In genomic region chr12:1365703-1366102, GRCh38 we compare ENCODE assay signal across 28 cellular contexts.
"Had no signal": no experiment of that assay in that cellular context is flagged by ENCODE, and none has a peak within 500 bp of the region (broad histone marks: within the 10 kb centered on the region; RNA-seq: fewer than 3 reads in every experiment).

No MANE protein-coding gene starts in this region.

- H3K4me3 Mint-ChIP-seq: natural killer cell; nephron; neural progenitor cell; stimulated activated effector memory CD8-positive, alpha-beta T cell treated with anti-CD3 and anti-CD28 coated beads, Interleukin-12 subunit alpha, Interleukin-12 subunit beta, amount 100 ng/mL, for 72 hours; stimulated activated naive B cell treated with anti-CD40 and anti-IgM and Interleukin-4, amounts not matched to agents 10 μg/mL and 1 μg/mL and 100 μg/mL, for 72 hours; stimulated activated naive CD8-positive, alpha-beta T cell treated with anti-CD3 and anti-CD28 coated beads, Interleukin-15, Interleukin-2, amounts not matched to agents 100 ng/mL and 50 ng/mL, for 24 hours had no signal

- ATAC-seq: natural killer cell; psoas muscle; right cardiac atrium; right lobe of liver; stimulated activated effector memory CD8-positive, alpha-beta T cell treated with anti-CD3 and anti-CD28 coated beads, Interleukin-12 subunit alpha, Interleukin-12 subunit beta, amount 100 ng/mL, for 72 hours; stimulated activated naive B cell treated with anti-CD40 and anti-IgM and Interleukin-4, amounts not matched to agents 10 μg/mL and 1 μg/mL and 100 μg/mL, for 72 hours had no signal

- H3K4me1 Mint-ChIP-seq: stimulated activated effector memory CD8-positive, alpha-beta T cell treated with anti-CD3 and anti-CD28 coated beads, Interleukin-12 subunit alpha, Interleukin-12 subunit beta, amount 100 ng/mL, for 72 hours; stimulated activated naive B cell treated with anti-CD40 and anti-IgM and Interleukin-4, amounts not matched to agents 10 μg/mL and 1 μg/mL and 100 μg/mL, for 72 hours had no signal

- H2AFZ ChIP-seq: neural progenitor cell, parathyroid adenoma had no signal

- H3K4me2 ChIP-seq: neural progenitor cell had no signal

- H3K36me3 Mint-ChIP-seq: natural killer cell; neural progenitor cell; stimulated activated effector memory CD8-positive, alpha-beta T cell treated with anti-CD3 and anti-CD28 coated beads, Interleukin-12 subunit alpha, Interleukin-12 subunit beta, amount 100 ng/mL, for 72 hours had no signal

- H3K9ac ChIP-seq: neural progenitor cell, parathyroid adenoma had no signal

- H3K27ac Mint-ChIP-seq: natural killer cell; neural progenitor cell; progenitor cell of endocrine pancreas; stimulated activated effector memory CD8-positive, alpha-beta T cell treated with anti-CD3 and anti-CD28 coated beads, Interleukin-12 subunit alpha, Interleukin-12 subunit beta, amount 100 ng/mL, for 72 hours; stimulated activated naive B cell treated with anti-CD40 and anti-IgM and Interleukin-4, amounts not matched to agents 10 μg/mL and 1 μg/mL and 100 μg/mL, for 72 hours; stimulated activated naive CD8-positive, alpha-beta T cell treated with anti-CD3 and anti-CD28 coated beads, Interleukin-15, Interleukin-2, amounts not matched to agents 100 ng/mL and 50 ng/mL, for 24 hours had no signal

- H3K9me3 Mint-ChIP-seq: natural killer cell; nephron; neural progenitor cell; stimulated activated effector memory CD8-positive, alpha-beta T cell treated with anti-CD3 and anti-CD28 coated beads, Interleukin-12 subunit alpha, Interleukin-12 subunit beta, amount 100 ng/mL, for 72 hours; stimulated activated naive CD8-positive, alpha-beta T cell treated with anti-CD3 and anti-CD28 coated beads, Interleukin-15, Interleukin-2, amounts not matched to agents 100 ng/mL and 50 ng/mL, for 24 hours had no signal

- H3K9me3 ChIP-seq: ovary, psoas muscle, right lobe of liver, sigmoid colon, stomach, thoracic aorta, thyroid gland, tibial nerve, upper lobe of left lung, uterus had no signal

- H3K36me3 ChIP-seq: ovary, right lobe of liver, sigmoid colon, stomach, thoracic aorta, thyroid gland, tibial nerve, upper lobe of left lung, uterus had no signal

- H3K27me3 Mint-ChIP-seq: progenitor cell of endocrine pancreas; stimulated activated naive B cell treated with anti-CD40 and anti-IgM and Interleukin-4, amounts not matched to agents 10 μg/mL and 1 μg/mL and 100 μg/mL, for 72 hours; stimulated activated naive CD8-positive, alpha-beta T cell treated with anti-CD3 and anti-CD28 coated beads, Interleukin-15, Interleukin-2, amounts not matched to agents 100 ng/mL and 50 ng/mL, for 24 hours had no signal

- H3K4me3 ChIP-seq: neural progenitor cell, ovary, psoas muscle, right lobe of liver, sigmoid colon, stomach, thoracic aorta, thyroid gland, tibial nerve, upper lobe of left lung, uterus had no signal

- H3K4me1 ChIP-seq: parathyroid adenoma, right lobe of liver, stomach, uterus had no signal

- H3K27ac ChIP-seq: neural progenitor cell, ovary, parathyroid adenoma, psoas muscle, right lobe of liver, sigmoid colon, stomach, thoracic aorta, thyroid gland, tibial nerve, upper lobe of left lung, uterus had no signal

- FAIRE-seq: small intestine had no signal

- DNase-seq: natural killer cell; occipital lobe; ovary; posterior cingulate gyrus; psoas muscle; right cardiac atrium; right lobe of liver; sigmoid colon; small intestine; stimulated activated CD4-positive, alpha-beta T cell treated with anti-CD3 and anti-CD28 coated beads, Interleukin-15, amount 100 ng/mL, for 24 hours; stimulated activated CD4-positive, alpha-beta T cell treated with anti-CD3 and anti-CD28 coated beads, Interleukin-2, amount 100 ng/mL, for 24 hours; stimulated activated CD4-positive, alpha-beta T cell treated with anti-CD3 and anti-CD28 coated beads, Interleukin-2, amount 100 ng/mL, for 48 hours; stimulated activated CD4-positive, alpha-beta T cell treated with anti-CD3 and anti-CD28 coated beads, Interleukin-4, amount 100 ng/mL, for 24 hours; stimulated activated naive B cell treated with anti-CD40 and anti-IgM and Interleukin-4, amounts not matched to agents 10 μg/mL and 1 μg/mL and 100 μg/mL, for 72 hours; stimulated activated naive CD4-positive, alpha-beta T cell treated with Interleukin-2 at 50 U/mL for 16 hours; stomach; thyroid gland; trophoblast cell; upper lobe of left lung; uterus had no signal

- H3K27me3 ChIP-seq: neural progenitor cell, ovary, right lobe of liver, sigmoid colon, stomach, thyroid gland, tibial nerve, upper lobe of left lung, uterus had no signal
